Comparison of ENCODE assay signal across 1 cellular context in genomic region chr10:18528292-18528691, GRCh38.
TF ChIP-seq lines count a peak whose summit lies in the region.

No MANE protein-coding gene starts in this region.

TF ChIP-seq in IMR-90, 13 proteins besides CTCF, POLR2A, EP300 and RAD21 (continued from another document):
- TF ChIP-seq CHD1 (IDR thresholded peaks at IDR 0.05; ENCODE audit: low read depth, low read length), result no peak
- TF ChIP-seq MAZ (IDR thresholded peaks at IDR 0.05; ENCODE audit: borderline replicate concordance, low read depth, low read length), result no peak
- TF ChIP-seq NFE2L2 (IDR thresholded peaks at IDR 0.05; ENCODE audit: low read depth, low read length), result no peak
- no peak for TF ChIP-seq MXI1 (IDR thresholded peaks at IDR 0.05; ENCODE audit: borderline replicate concordance, low read depth, low read length)
- TF ChIP-seq ELK1 (IDR thresholded peaks at IDR 0.05; ENCODE audit: borderline replicate concordance, low read depth, low read length), result no peak
- TF ChIP-seq MAFK (IDR thresholded peaks at IDR 0.05; ENCODE audit: low read depth, low read length), result no peak
- TF ChIP-seq, protein P1, sequence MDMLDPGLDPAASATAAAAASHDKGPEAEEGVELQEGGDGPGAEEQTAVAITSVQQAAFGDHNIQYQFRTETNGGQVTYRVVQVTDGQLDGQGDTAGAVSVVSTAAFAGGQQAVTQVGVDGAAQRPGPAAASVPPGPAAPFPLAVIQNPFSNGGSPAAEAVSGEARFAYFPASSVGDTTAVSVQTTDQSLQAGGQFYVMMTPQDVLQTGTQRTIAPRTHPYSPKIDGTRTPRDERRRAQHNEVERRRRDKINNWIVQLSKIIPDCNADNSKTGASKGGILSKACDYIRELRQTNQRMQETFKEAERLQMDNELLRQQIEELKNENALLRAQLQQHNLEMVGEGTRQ (IDR thresholded peaks at IDR 0.05; ENCODE audit: low read depth, low read length), result no peak
- no peak for TF ChIP-seq FOS (IDR thresholded peaks at IDR 0.05; ENCODE audit: low read depth, low read length)
- no peak for TF ChIP-seq RFX5 (IDR thresholded peaks at IDR 0.05; ENCODE audit: low read depth, low read length)
